In genomic region chr10:19120381-19120908, GRCh38 we compare ENCODE assay signal across 2 cellular contexts.
TF ChIP-seq lines count a peak whose summit lies in the region.

No MANE protein-coding gene starts in this region.

TF ChIP-seq in HepG2, 621 proteins besides CTCF, POLR2A, EP300 and RAD21:
- TF ChIP-seq THAP7 (CRISPR knock-in tag; IDR thresholded peaks at IDR 0.05): no peak
- peak; percentile 50; the same call in 1 of the 2 replicates for TF ChIP-seq CEBPB (IDR thresholded peaks at IDR 0.05; ENCODE audit: borderline replicate concordance, low read depth, low read length)

TF ChIP-seq in K562, 482 proteins besides CTCF, POLR2A, EP300 and RAD21:
- TF ChIP-seq HLTF (IDR thresholded peaks at IDR 0.05): no peak
- TF ChIP-seq MAFF (IDR thresholded peaks at IDR 0.05; ENCODE audit: low read length): no peak
- TF ChIP-seq ZBTB34 (CRISPR knock-in tag; IDR thresholded peaks at IDR 0.05): no peak
- no peak for TF ChIP-seq CEBPG (CRISPR knock-in tag; IDR thresholded peaks at IDR 0.05)
- TF ChIP-seq CEBPG (tag; conservative IDR thresholded peaks at IDR 0.05 in 1 of 2, IDR thresholded peaks at IDR 0.05 in 1 of 2): peak in 1 of 2 experiments; percentile 64; a peak in 2 of 4 replicates
- no peak for TF ChIP-seq ATF4 (CRISPR knock-in tag; IDR thresholded peaks at IDR 0.05)
- TF ChIP-seq ZNF407 (IDR thresholded peaks at IDR 0.05; ENCODE audit: low read depth): no peak
- TF ChIP-seq HMGN3 (IDR thresholded peaks at IDR 0.05; ENCODE audit: borderline replicate concordance, extremely low read depth, insufficient read length, low read depth, low read length): no peak
- TF ChIP-seq NUFIP1 (IDR thresholded peaks at IDR 0.05; ENCODE audit: partially characterized antibody): no peak
- 0 out of 2 replicates have a peak, but pooled peaks have one; percentile 42 for TF ChIP-seq CEBPB (tag; IDR thresholded peaks at IDR 0.05)
- no peak for TF ChIP-seq SRSF1 (IDR thresholded peaks at IDR 0.05; ENCODE audit: low read depth, low read length)
- TF ChIP-seq C11orf30 (IDR thresholded peaks at IDR 0.05; ENCODE audit: low read depth): no peak
- no peak for TF ChIP-seq RB1 (IDR thresholded peaks at IDR 0.05; ENCODE audit: low read depth)
